In the genomic region with DNA sequence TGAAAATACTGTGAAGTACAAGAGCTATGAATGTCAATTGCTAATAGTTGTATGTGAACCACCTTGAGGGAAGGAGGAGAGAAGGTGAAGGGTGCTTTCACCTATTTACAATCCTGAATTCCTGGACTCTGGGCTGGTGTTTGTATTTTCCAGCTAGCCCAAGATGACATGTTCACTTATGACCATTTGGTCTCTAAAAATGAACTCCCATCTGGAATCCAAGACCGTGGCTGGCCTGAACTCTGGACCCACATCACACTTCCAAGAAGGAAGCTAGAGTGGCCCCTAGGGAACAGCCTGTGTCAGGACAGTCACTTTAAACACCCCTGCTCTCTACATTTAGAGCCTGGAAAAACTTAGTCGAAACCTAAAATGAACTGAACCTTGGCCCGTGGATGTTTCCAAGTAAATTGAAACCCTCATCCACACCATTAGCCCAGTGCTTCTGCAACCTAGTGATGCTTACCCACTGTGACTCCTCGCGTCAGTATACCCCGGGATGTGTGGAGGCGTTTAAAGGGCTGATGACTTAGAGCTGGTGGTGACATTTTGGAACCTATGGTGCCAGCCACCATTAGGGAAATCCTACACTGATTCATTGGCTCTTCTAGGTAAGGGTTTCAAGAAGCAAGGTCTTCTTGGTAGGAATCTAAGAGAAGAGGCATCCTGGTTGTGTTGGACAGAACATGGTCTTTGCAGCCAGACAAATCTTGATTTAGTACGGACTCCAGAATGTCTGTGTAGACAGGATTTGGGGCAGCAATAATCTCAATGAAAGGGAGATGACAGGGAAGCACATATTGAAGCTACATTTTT, we compare ENCODE assay signal across 11 cellular contexts.
DNase-seq lines count a peak whose midpoint lies in the region; ATAC-seq and TF ChIP-seq lines count a peak whose summit lies in the region.
"Had no signal": no experiment of that assay in that cellular context is flagged by ENCODE, and none has a peak within 500 bp of the region (broad histone marks: within the 10 kb centered on the region; RNA-seq: fewer than 3 reads in every experiment).

No MANE protein-coding gene starts in this region.

- ATAC-seq in HG03432 (IDR thresholded peaks at IDR 0.05; ENCODE audit: unreplicated experiment): no peak
- no peak for ATAC-seq in GM21515 (IDR thresholded peaks at IDR 0.05; ENCODE audit: unreplicated experiment)

- intact Hi-C loops in esophagus squamous epithelium (cut with DNase I): no loop called here

- WGBS in esophagus squamous epithelium, 2 donors: 86 to 89% methylated on average over 8 of the region's 8 CpGs

- peak; percentile 40 to 41 for DNase-seq in activated CD4-positive, alpha-beta T cell treated with anti-CD3 and anti-CD28 coated beads for 4 hours
- no peak for DNase-seq in activated CD4-positive, alpha-beta T cell treated with anti-CD3 and anti-CD28 coated beads for 1 hour
- DNase-seq in M059J (ENCODE audit: low read depth) (peak; percentile 28), epithelial cell of proximal tubule (ENCODE audit: low read depth) (no peak), esophagus squamous epithelium (lab: John Stamatoyannopoulos, UW) (no peak)
- peak; percentile 71 for DNase-seq in stimulated activated CD4-positive, alpha-beta T cell treated with anti-CD3 and anti-CD28 coated beads, Interleukin-1b, Interleukin-23, amount 100 ng/mL, for 48 hours
- DNase-seq: NCI-H774 had no signal

- no peaks in the 10 kb centered on the region for H3K9me3 ChIP-seq in esophagus squamous epithelium
- H3K9me3 ChIP-seq: adrenal gland, prostate gland had no signal

- TF ChIP-seq CTCF in epithelial cell of proximal tubule (conservative IDR thresholded peaks at IDR 0.05; ENCODE audit: low read depth, low read length) (peak; percentile 36), esophagus squamous epithelium (IDR thresholded peaks at IDR 0.05) (no peak)

- peaks cover 0 to 9% (median 0%) of the 10 kb centered on the region in 3 donors for H3K4me1 ChIP-seq in esophagus squamous epithelium
- H3K4me1 ChIP-seq: adrenal gland, prostate gland had no signal

- no peaks in the 10 kb centered on the region for H3K36me3 ChIP-seq in esophagus squamous epithelium
- H3K36me3 ChIP-seq: adrenal gland, prostate gland had no signal

- H3K4me3 ChIP-seq in epithelial cell of proximal tubule (ENCODE audit: low read depth, low read length) (no peak overlapping the region), esophagus squamous epithelium (no peak overlapping the region)
- H3K4me3 ChIP-seq: adrenal gland, prostate gland had no signal

- TF ChIP-seq POLR2A in esophagus squamous epithelium (IDR thresholded peaks at IDR 0.05): no peak

- peaks cover 0 to 70% (median 0%) of the 10 kb centered on the region in 4 donors for H3K27me3 ChIP-seq in esophagus squamous epithelium

- no peak overlapping the region for H3K27ac ChIP-seq in esophagus squamous epithelium
- H3K27ac ChIP-seq: adrenal gland, prostate gland had no signal

Comparison
In these comparisons a context has a peak if more than half of its experiments do, and no peak if none do; other contexts are left out.
1. DNase-seq: peak in activated CD4-positive, alpha-beta T cell treated with anti-CD3 and anti-CD28 coated beads for 4 hours (2 of 2), M059J (single experiment) and stimulated activated CD4-positive, alpha-beta T cell treated with anti-CD3 and anti-CD28 coated beads, Interleukin-1b, Interleukin-23, amount 100 ng/mL, for 48 hours (single experiment); none in activated CD4-positive, alpha-beta T cell treated with anti-CD3 and anti-CD28 coated beads for 1 hour (single experiment), epithelial cell of proximal tubule (single experiment) and esophagus squamous epithelium (single experiment).